Comparison of ENCODE assay signal across 18 cellular contexts in genomic region chr15:90591524-90591923, GRCh38.
A peak's percentile ranks its signal among the peaks of the same experiment; 100 is the strongest.
DNase-seq lines count a peak whose midpoint lies in the region; ATAC-seq, FAIRE-seq and TF ChIP-seq lines count a peak whose summit lies in the region.
"Had no signal": no experiment of that assay in that cellular context is flagged by ENCODE, and none has a peak within 500 bp of the region (broad histone marks: within the 10 kb centered on the region; RNA-seq: fewer than 3 reads in every experiment).

No MANE protein-coding gene starts in this region.

- H3K4me3 ChIP-seq in right lobe of liver: no peak overlapping the region
- no peak overlapping the region for H3K4me3 ChIP-seq in HepG2 (replicated peaks in 1 of 3; ENCODE audit: insufficient read depth in 1 of 3, low read depth in 2 of 3, low read length in 3 of 3)
- H3K4me3 ChIP-seq in hepatocyte: no peak overlapping the region
- no peak overlapping the region for H3K4me3 ChIP-seq in OCI-LY7 (ENCODE audit: low read depth, low read length, poor library complexity, severe bottlenecking)
- H3K4me3 ChIP-seq: cardiac muscle cell, suprapubic skin had no signal

- H3K9ac ChIP-seq in HepG2 (ENCODE audit: insufficient read depth, low read depth, low read length): no peak overlapping the region

- no peak overlapping the region for H3K4me3 Mint-ChIP-seq in T-helper 17 cell
- H3K4me3 Mint-ChIP-seq: dendritic cell treated with granulocyte-macrophage colony-stimulating factor and Interleukin-4, amounts not matched to agents 40 ng/mL and 50 ng/mL, for 4 days; T-helper 2 cell treated with Interferon-gamma antibody and Interleukin-4, amounts not matched to agents 5 μg/mL and 100 μg/mL, for 36 hours had no signal

- H4K20me1 ChIP-seq in HepG2 (ENCODE audit: insufficient read depth, low read length) (no peaks in the 10 kb centered on the region), hepatocyte (ENCODE audit: insufficient read depth, poor library complexity, severe bottlenecking) (no peaks in the 10 kb centered on the region), OCI-LY7 (ENCODE audit: insufficient read depth, low read length) (no peaks in the 10 kb centered on the region)

- TF ChIP-seq CTCF in right lobe of liver (IDR thresholded peaks at IDR 0.05): no peak
- no peak for TF ChIP-seq CTCF in HepG2 (CRISPR knock-in tag; IDR thresholded peaks at IDR 0.05)
- no peak for TF ChIP-seq CTCF in hepatocyte (IDR thresholded peaks at IDR 0.05; ENCODE audit: poor library complexity)
- no peak for TF ChIP-seq CTCF in OCI-LY7 (conservative IDR thresholded peaks at IDR 0.05; ENCODE audit: low read length)

- H3K9me3 ChIP-seq in right lobe of liver: no peaks in the 10 kb centered on the region
- H3K9me3 ChIP-seq in HepG2 (ENCODE audit: low read length): no peaks in the 10 kb centered on the region
- no peaks in the 10 kb centered on the region for H3K9me3 ChIP-seq in T-helper 17 cell (ENCODE audit: control insufficient read depth, low read length, poor library complexity, severe bottlenecking)
- no peaks in the 10 kb centered on the region for H3K9me3 ChIP-seq in hepatocyte (ENCODE audit: low read depth)
- no peaks in the 10 kb centered on the region for H3K9me3 ChIP-seq in OCI-LY7 (ENCODE audit: low read length)
- H3K9me3 ChIP-seq: suprapubic skin had no signal

- no peaks in the 10 kb centered on the region for H3K27me3 Mint-ChIP-seq in T-helper 17 cell
- H3K27me3 Mint-ChIP-seq: dendritic cell treated with granulocyte-macrophage colony-stimulating factor and Interleukin-4, amounts not matched to agents 40 ng/mL and 50 ng/mL, for 4 days had no signal

- DNase-seq in right lobe of liver (no peak), HepG2 (ENCODE audit: low spot score) (no peak), T-helper 17 cell (no peak), hepatocyte (ENCODE audit: low spot score) (no peak), OCI-LY7 (ENCODE audit: low spot score) (no peak), left cardiac atrium (no peak)
- DNase-seq: DMS79; KBM-7; NCI-H774; stimulated activated CD8-positive, alpha-beta memory T cell treated with anti-CD3 and anti-CD28 coated beads, Interleukin-4, amount 100 ng/mL, for 48 hours had no signal

- H3K27me3 ChIP-seq in right lobe of liver (no peaks in the 10 kb centered on the region), HepG2 (ENCODE audit: control insufficient read depth in 1 of 2, insufficient read depth in 2 of 2, low read length in 2 of 2) (no peaks in the 10 kb centered on the region), hepatocyte (no peaks in the 10 kb centered on the region)
- H3K27me3 ChIP-seq: cardiac muscle cell, suprapubic skin had no signal

- 29% methylated on average over 1 of the region's 1 CpG for WGBS in right lobe of liver (ENCODE audit: insufficient coverage, low coverage, low lambda C conversion rate, missing lambda C conversion rate)
- WGBS in HepG2 (ENCODE audit: low lambda C conversion rate): 90% methylated on average over 1 of the region's 1 CpG
- WGBS in hepatocyte (ENCODE audit: low lambda C conversion rate, missing lambda C conversion rate): 94% methylated on average over 1 of the region's 1 CpG

- intact Hi-C loops in right lobe of liver (cut with DNase I) (loop anchor here in 1 of 2 donors (5.0 kb wide), 1 partner anchor 34 kb away; no protein-coding TSS in a partner anchor), HepG2 (cut with micrococcal nuclease; ENCODE audit: unreplicated experiment) (no loop called here), OCI-LY7 (cut with micrococcal nuclease; ENCODE audit: unreplicated experiment) (no loop called here), left cardiac atrium (cut with DNase I) (loop anchor here in 1 of 2 donors (10.0 kb wide), 1 partner anchor 57 kb away; no protein-coding TSS in a partner anchor)

- CTCF ChIA-PET in HepG2 (lab: Yijun Ruan, JAX; ENCODE audit: low intra/inter-chr PET ratio, low total read pairs): no interaction called here
- CTCF ChIA-PET in OCI-LY7 (lab: Charles Lee; ENCODE audit: unreplicated experiment): interaction anchor here (0.6 kb wide), 1 partner anchor 17 kb away, joined by 5 read pairs; no protein-coding TSS in a partner anchor

- POLR2A ChIA-PET in HepG2 (lab: Yijun Ruan, JAX) (no interaction called here), OCI-LY7 (lab: Charles Lee) (interaction anchor here (0.6 to 1.0 kb wide), 3 partner anchors 13 to 271 kb away, joined by 3 to 4 read pairs (median 3); no protein-coding TSS in a partner anchor)

- H3K27ac ChIP-seq in right lobe of liver (peak overlapping the region in 2 of 3 donors; percentile 24 to 43), HepG2 (ENCODE audit: extremely low read length, insufficient read depth, low read length) (no peak overlapping the region), hepatocyte (peak overlapping the region; percentile 5), OCI-LY7 (ENCODE audit: low read depth, low read length, poor library complexity, severe bottlenecking) (no peak overlapping the region)
- H3K27ac ChIP-seq: cardiac muscle cell, suprapubic skin had no signal

- H3K4me2 ChIP-seq in HepG2 (ENCODE audit: low read depth, low read length) (no peak overlapping the region), hepatocyte (no peak overlapping the region), OCI-LY7 (ENCODE audit: low read length) (no peak overlapping the region)

- peak overlapping the region; percentile 78 for H3K27ac Mint-ChIP-seq in T-helper 17 cell
- H3K27ac Mint-ChIP-seq: dendritic cell treated with granulocyte-macrophage colony-stimulating factor and Interleukin-4, amounts not matched to agents 40 ng/mL and 50 ng/mL, for 4 days had no signal

- TF ChIP-seq EP300 in HepG2 (IDR thresholded peaks at IDR 0.05; ENCODE audit: low read depth in 2 of 2, low read length in 2 of 2): no peak
- no peak for TF ChIP-seq EP300 in HepG2 (CRISPR knock-in tag; IDR thresholded peaks at IDR 0.05; ENCODE audit: borderline replicate concordance)

- H3K36me3 ChIP-seq in right lobe of liver (no peaks in the 10 kb centered on the region), HepG2 (replicated peaks in 1 of 2; ENCODE audit: control insufficient read depth in 1 of 2, insufficient read depth in 2 of 2, low read length in 2 of 2) (0 out of 5 replicates have a peak, but pooled peaks cover 0 to 4% of the 10 kb centered on the region in 2 experiments), hepatocyte (replicated peaks; ENCODE audit: insufficient read depth, low read depth) (no peaks in the 10 kb centered on the region), OCI-LY7 (ENCODE audit: insufficient read depth, low read length) (no peaks in the 10 kb centered on the region)
- H3K36me3 ChIP-seq: cardiac muscle cell, suprapubic skin had no signal

- no peak overlapping the region for H2AFZ ChIP-seq in HepG2 (ENCODE audit: low read length)
- no peak overlapping the region for H2AFZ ChIP-seq in hepatocyte
- no peak overlapping the region for H2AFZ ChIP-seq in OCI-LY7 (ENCODE audit: low read length)

- no peak for TF ChIP-seq POLR2A in right lobe of liver (IDR thresholded peaks at IDR 0.05)
- TF ChIP-seq POLR2A in HepG2 (IDR thresholded peaks at IDR 0.05; ENCODE audit: insufficient read depth in 1 of 2, low read depth in 2 of 2, low read length in 2 of 2): no peak

- peaks cover 0 to 50% (median 23%) of the 10 kb centered on the region in 4 donors for H3K4me1 ChIP-seq in right lobe of liver
- peaks cover 17% of the 10 kb centered on the region for H3K4me1 ChIP-seq in HepG2 (ENCODE audit: insufficient read depth, low read length)
- H3K4me1 ChIP-seq in hepatocyte (ENCODE audit: insufficient read depth): no peaks in the 10 kb centered on the region
- peaks cover 53% of the 10 kb centered on the region for H3K4me1 ChIP-seq in OCI-LY7 (ENCODE audit: insufficient read depth, low read length, poor library complexity, severe bottlenecking)

- H3K79me2 ChIP-seq in HepG2 (ENCODE audit: insufficient read depth, low read length) (no peaks in the 10 kb centered on the region), hepatocyte (peaks cover 25% of the 10 kb centered on the region), OCI-LY7 (ENCODE audit: insufficient read depth, low read depth, low read length) (no peaks in the 10 kb centered on the region)

- ATAC-seq in right lobe of liver (no peak), HepG2 (no peak), T-helper 17 cell (no peak), GM18517 (IDR thresholded peaks at IDR 0.05; ENCODE audit: unreplicated experiment) (no peak), left cardiac atrium (no peak), esophagus mucosa (no peak)

- FAIRE-seq in HepG2 (lab: Jason Lieb, UNC): no peak
- FAIRE-seq: GM12891, H1 had no signal

- H3K9me2 ChIP-seq in hepatocyte (replicated peaks; ENCODE audit: insufficient read depth) (no peaks in the 10 kb centered on the region), OCI-LY7 (ENCODE audit: insufficient read depth, low read length) (no peaks in the 10 kb centered on the region)

- peaks cover 7% of the 10 kb centered on the region for H3K36me3 Mint-ChIP-seq in T-helper 17 cell (ENCODE audit: low read depth)

- in situ Hi-C loops in HepG2 (cut with HindIII; ENCODE audit: extremely low pct_ligation_motif_present, low pct_unique_long_range_greater_than_20kb): no loop called here

- BruUV-seq in HepG2 (replicated peaks; lab: Mats Ljungman, UMichigan) (no TSS peak), OCI-LY7 (replicated peaks; lab: Mats Ljungman, UMichigan) (no TSS peak)

- TF ChIP-seq RAD21 in HepG2 (CRISPR knock-in tag; IDR thresholded peaks at IDR 0.05): no peak

- H3K4me1 Mint-ChIP-seq in T-helper 17 cell: peaks cover 47% of the 10 kb centered on the region

TF ChIP-seq in HepG2, 621 proteins besides CTCF, POLR2A, EP300 and RAD21:
- TF ChIP-seq TGIF2 (CRISPR knock-in tag; IDR thresholded peaks at IDR 0.05) (no peak), ZNF333 (CRISPR knock-in tag; IDR thresholded peaks at IDR 0.05; ENCODE audit: borderline replicate concordance) (no peak)

Comparison
In these comparisons a context has a peak if more than half of its experiments do, and no peak if none do; other contexts are left out.
1. H3K27ac ChIP-seq: peak in right lobe of liver (2 of 3) and hepatocyte (single experiment); none in HepG2 (single experiment) and OCI-LY7 (single experiment).